ENCODE assay signal across 8 cellular contexts in genomic region chr13:46321494-46322225, GRCh38.
DNase-seq lines count a peak whose midpoint lies in the region; ATAC-seq and TF ChIP-seq lines count a peak whose summit lies in the region.

No MANE protein-coding gene starts in this region.

- H3K4me3 ChIP-seq in RWPE2 (ENCODE audit: severe bottlenecking) (no peak overlapping the region), fibroblast of the aortic adventitia (ENCODE audit: low read depth, low read length) (no peak overlapping the region), parathyroid adenoma (ENCODE audit: low read depth, low read length) (no peak overlapping the region), tibial nerve (no peak overlapping the region)

- DNase-seq in DMS79 (lab: John Stamatoyannopoulos, UW) (peak; percentile 6), RWPE2 (ENCODE audit: low spot score) (no peak), fibroblast of the aortic adventitia (ENCODE audit: low read depth) (peak; percentile 82), tibial nerve (ENCODE audit: low spot score in 2 of 2) (peak; percentile 28 to 61), middle frontal gyrus (ENCODE audit: extremely low spot score, low spot score) (no peak)
- DNase-seq in activated T-helper 1 cell treated with anti-CD3 and anti-CD28 coated beads, Interleukin-2, amount 50 U/mL, for 16 hours (ENCODE audit: low read depth in 1 of 2, low spot score in 1 of 2) = peak; percentile 37 to 41

- TF ChIP-seq CTCF in RWPE2 (IDR thresholded peaks at IDR 0.05; ENCODE audit: poor library complexity, severe bottlenecking) (peak; percentile 82), fibroblast of the aortic adventitia (IDR thresholded peaks at IDR 0.05; ENCODE audit: insufficient read depth, low read length) (peak; percentile 86), parathyroid adenoma (IDR thresholded peaks at IDR 0.05) (peak; percentile 59), tibial nerve (IDR thresholded peaks at IDR 0.05) (peak; percentile 58 to 73 (median 63))

- H3K36me3 ChIP-seq in RWPE2 (ENCODE audit: low read depth) (no peaks in the 10 kb centered on the region), parathyroid adenoma (ENCODE audit: control insufficient read depth, insufficient read depth, low read length) (no peaks in the 10 kb centered on the region), tibial nerve (no peaks in the 10 kb centered on the region)

- WGBS in tibial nerve, 2 donors = 62 to 64% methylated on average over 17 of the region's 17 CpGs

- H3K4me2 ChIP-seq in parathyroid adenoma (ENCODE audit: low read length) = no peak overlapping the region

- ATAC-seq in HG03342 (IDR thresholded peaks at IDR 0.05; ENCODE audit: unreplicated experiment) (peak; percentile 49), RWPE2 (ENCODE audit: low read depth) (no peak)

- peak overlapping the region; percentile 62 for H2AFZ ChIP-seq in parathyroid adenoma

- H3K4me1 ChIP-seq in RWPE2 (ENCODE audit: insufficient read depth, poor library complexity, severe bottlenecking) (peaks cover 12% of the 10 kb centered on the region), parathyroid adenoma (no peaks in the 10 kb centered on the region), tibial nerve (no peaks in the 10 kb centered on the region)

- TF ChIP-seq EP300 in tibial nerve (IDR thresholded peaks at IDR 0.05) = no peak

- H3K27ac ChIP-seq in RWPE2 (ENCODE audit: poor library complexity, severe bottlenecking) (no peak overlapping the region), parathyroid adenoma (no peak overlapping the region), tibial nerve (no peak overlapping the region)

- H3K79me2 ChIP-seq in parathyroid adenoma = no peaks in the 10 kb centered on the region

- no peak for TF ChIP-seq POLR2A in tibial nerve (IDR thresholded peaks at IDR 0.05)

- no peak overlapping the region for H3K9ac ChIP-seq in parathyroid adenoma

- no peaks in the 10 kb centered on the region for H3K9me3 ChIP-seq in RWPE2 (ENCODE audit: severe bottlenecking)
- no peaks in the 10 kb centered on the region for H3K9me3 ChIP-seq in parathyroid adenoma (ENCODE audit: control insufficient read depth, low read length)
- no peaks in the 10 kb centered on the region for H3K9me3 ChIP-seq in tibial nerve

- no peaks in the 10 kb centered on the region for H3K27me3 ChIP-seq in RWPE2 (ENCODE audit: insufficient read depth, poor library complexity, severe bottlenecking)
- H3K27me3 ChIP-seq in parathyroid adenoma (ENCODE audit: control insufficient read depth, insufficient read depth, low read length) = no peaks in the 10 kb centered on the region
- H3K27me3 ChIP-seq in tibial nerve = no peaks in the 10 kb centered on the region

Comparison
In these comparisons a context has a peak if more than half of its experiments do, and no peak if none do; other contexts are left out.
1. DNase-seq: peak in DMS79 (single experiment), activated T-helper 1 cell treated with anti-CD3 and anti-CD28 coated beads, Interleukin-2, amount 50 U/mL, for 16 hours (2 of 2), fibroblast of the aortic adventitia (single experiment) and tibial nerve (2 of 2); none in RWPE2 (single experiment) and middle frontal gyrus (single experiment).
2. Peak in every context shown above with its lines, with median percentiles within 50 percentile points of each other: CTCF ChIP-seq.